ENCODE assay signal across 23 cellular contexts in genomic region chr3:59289836-59290235, GRCh38.
"Had no signal": no experiment of that assay in that cellular context is flagged by ENCODE, and none has a peak within 500 bp of the region (broad histone marks: within the 10 kb centered on the region; RNA-seq: fewer than 3 reads in every experiment).

No MANE protein-coding gene starts in this region.

- H3K36me3 Mint-ChIP-seq: neural progenitor cell had no signal

- H3K9me3 ChIP-seq: lower lobe of right lung, ovary, sigmoid colon, thoracic aorta had no signal

- DNase-seq: effector CD8-positive, alpha-beta T cell; kidney; left cardiac atrium; left ventricle myocardium inferior; lower lobe of right lung; mesenchymal stem cell; midbrain; nucleus accumbens; ovary; sigmoid colon; stimulated activated naive CD4-positive, alpha-beta T cell; stomach; transverse colon had no signal

- H3K4me2 ChIP-seq: hepatocyte, neural progenitor cell had no signal

- H2AFZ ChIP-seq: hepatocyte, neural progenitor cell had no signal

- H3K36me3 ChIP-seq: esophagus muscularis mucosa, gastroesophageal sphincter, left ventricle myocardium inferior, lower lobe of right lung, neural progenitor cell, ovary, right atrium auricular region, sigmoid colon, stomach, thoracic aorta, transverse colon had no signal

- ATAC-seq: gastroesophageal sphincter; left cardiac atrium; lower lobe of right lung; natural killer cell treated with Interleukin-12 subunit alpha and Interleukin-12 subunit beta and Interleukin-15 and Interleukin-18, amount 100 ng/mL, for 72 hours had no signal

- H3K27ac ChIP-seq: coronary artery, esophagus muscularis mucosa, gastroesophageal sphincter, hepatocyte, left ventricle myocardium inferior, lower lobe of right lung, neural progenitor cell, ovary, right atrium auricular region, sigmoid colon, skin epidermis, stomach, thoracic aorta, transverse colon had no signal

- H3K4me3 ChIP-seq: coronary artery, dorsolateral prefrontal cortex, esophagus muscularis mucosa, gastroesophageal sphincter, hepatocyte, left ventricle myocardium inferior, lower lobe of right lung, neural progenitor cell, ovary, right atrium auricular region, sigmoid colon, skin epidermis, stomach, thoracic aorta, transverse colon had no signal

- H3K27me3 ChIP-seq: dorsolateral prefrontal cortex, esophagus muscularis mucosa, gastroesophageal sphincter, hepatocyte, neural progenitor cell, ovary, right atrium auricular region, sigmoid colon, stomach, transverse colon had no signal

- H3K9ac ChIP-seq: neural progenitor cell had no signal

- H3K4me1 ChIP-seq: esophagus muscularis mucosa, gastroesophageal sphincter, lower lobe of right lung, neural progenitor cell, right atrium auricular region, sigmoid colon, stomach, transverse colon had no signal

- H3K79me2 ChIP-seq: hepatocyte had no signal

- H3K27ac Mint-ChIP-seq: natural killer cell treated with Interleukin-12 subunit alpha and Interleukin-12 subunit beta and Interleukin-15 and Interleukin-18, amount 100 ng/mL, for 72 hours; neural progenitor cell had no signal

- H3K4me3 Mint-ChIP-seq: natural killer cell treated with Interleukin-12 subunit alpha and Interleukin-12 subunit beta and Interleukin-15 and Interleukin-18, amount 100 ng/mL, for 72 hours; neural progenitor cell had no signal
